In genomic region chr3:51390186-51390585, GRCh38 we compare ENCODE assay signal across 8 cellular contexts. TPM values are rescaled to one million over a fixed set of nuclear protein-coding genes. Genes with fewer than 3 reads are reported as not detected.
DNase-seq lines count a peak whose midpoint lies in the region; ATAC-seq lines count a peak whose summit lies in the region.

No MANE protein-coding gene starts in this region.

- H3K4me1 Mint-ChIP-seq in activated CD8-positive, alpha-beta memory T cell treated with anti-CD3 and anti-CD28 coated beads, Interleukin-2, amount 10 ng/mL, durations not matched to agents 7 days and 5 days, result peaks cover 80% of the 10 kb centered on the region
- peaks cover 46% of the 10 kb centered on the region for H3K4me1 Mint-ChIP-seq in activated naive CD8-positive, alpha-beta T cell treated with anti-CD3 and anti-CD28 coated beads, Interleukin-2, amount 10 ng/mL, durations not matched to agents 7 days and 5 days
- H3K4me1 Mint-ChIP-seq in memory B cell, result peaks cover 38% of the 10 kb centered on the region

- peaks cover 52% of the 10 kb centered on the region for H3K36me3 Mint-ChIP-seq in activated CD8-positive, alpha-beta memory T cell treated with anti-CD3 and anti-CD28 coated beads, Interleukin-2, amount 10 ng/mL, durations not matched to agents 7 days and 5 days
- H3K36me3 Mint-ChIP-seq in activated naive CD8-positive, alpha-beta T cell treated with anti-CD3 and anti-CD28 coated beads, Interleukin-2, amount 10 ng/mL, durations not matched to agents 7 days and 5 days, result peaks cover 29% of the 10 kb centered on the region
- peaks cover 18% of the 10 kb centered on the region for H3K36me3 Mint-ChIP-seq in memory B cell

- H3K27ac Mint-ChIP-seq in activated CD8-positive, alpha-beta memory T cell treated with anti-CD3 and anti-CD28 coated beads, Interleukin-2, amount 10 ng/mL, durations not matched to agents 7 days and 5 days, result peak overlapping the region; percentile 75
- peak overlapping the region; percentile 69 for H3K27ac Mint-ChIP-seq in activated naive CD8-positive, alpha-beta T cell treated with anti-CD3 and anti-CD28 coated beads, Interleukin-2, amount 10 ng/mL, durations not matched to agents 7 days and 5 days
- H3K27ac Mint-ChIP-seq in memory B cell, result peak overlapping the region; percentile 77

- H3K9me3 Mint-ChIP-seq in activated CD8-positive, alpha-beta memory T cell treated with anti-CD3 and anti-CD28 coated beads, Interleukin-2, amount 10 ng/mL, durations not matched to agents 7 days and 5 days (ENCODE audit: low read depth), result no peaks in the 10 kb centered on the region
- no peaks in the 10 kb centered on the region for H3K9me3 Mint-ChIP-seq in activated naive CD8-positive, alpha-beta T cell treated with anti-CD3 and anti-CD28 coated beads, Interleukin-2, amount 10 ng/mL, durations not matched to agents 7 days and 5 days
- no peaks in the 10 kb centered on the region for H3K9me3 Mint-ChIP-seq in memory B cell

- CTCF ChIA-PET in activated CD8-positive, alpha-beta memory T cell treated with anti-CD3 and anti-CD28 coated beads, Interleukin-2, amount 10 ng/mL, durations not matched to agents 7 days and 5 days (lab: Charles Lee), result interaction anchor here (0.8 to 4.4 kb wide), 27 partner anchors 10 to 823 kb away, joined by 3 to 39 read pairs (median 4); partner anchors contain the start of genes ABHD14B, C3orf18, DCAF1 and DUSP7

- no peak overlapping the region for H3K4me3 Mint-ChIP-seq in activated CD8-positive, alpha-beta memory T cell treated with anti-CD3 and anti-CD28 coated beads, Interleukin-2, amount 10 ng/mL, durations not matched to agents 7 days and 5 days
- H3K4me3 Mint-ChIP-seq in activated naive CD8-positive, alpha-beta T cell treated with anti-CD3 and anti-CD28 coated beads, Interleukin-2, amount 10 ng/mL, durations not matched to agents 7 days and 5 days, result no peak overlapping the region
- peak overlapping the region; percentile 68 for H3K4me3 Mint-ChIP-seq in memory B cell

- POLR2A ChIA-PET in activated naive CD8-positive, alpha-beta T cell treated with anti-CD3 and anti-CD28 coated beads, Interleukin-2, amount 10 ng/mL, durations not matched to agents 7 days and 5 days (lab: Charles Lee), result interaction anchor here (1.0 to 1.6 kb wide), 2 partner anchors 280 to 294 kb away, joined by 3 to 5 read pairs; no protein-coding TSS in a partner anchor

- peak overlapping the region; percentile 58 for H3K27ac ChIP-seq in temporal lobe (ENCODE audit: low read depth, low read length)

- H3K27me3 Mint-ChIP-seq in activated CD8-positive, alpha-beta memory T cell treated with anti-CD3 and anti-CD28 coated beads, Interleukin-2, amount 10 ng/mL, durations not matched to agents 7 days and 5 days, result no peaks in the 10 kb centered on the region
- H3K27me3 Mint-ChIP-seq in activated naive CD8-positive, alpha-beta T cell treated with anti-CD3 and anti-CD28 coated beads, Interleukin-2, amount 10 ng/mL, durations not matched to agents 7 days and 5 days, result no peaks in the 10 kb centered on the region
- H3K27me3 Mint-ChIP-seq in memory B cell, result no peaks in the 10 kb centered on the region

- in situ Hi-C loops in G401 (cut with HindIII; ENCODE audit: low sequenced_read_pairs), result loop anchor here (25.0 kb wide), 1 partner anchor 778 kb away; the partner anchor contains the start of genes CISH and MAPKAPK3

- DNase-seq in activated CD8-positive, alpha-beta memory T cell treated with anti-CD3 and anti-CD28 coated beads, Interleukin-2, amount 10 ng/mL, durations not matched to agents 7 days and 5 days, result no peak
- DNase-seq in activated CD8-positive, alpha-beta memory T cell treated with anti-CD3 and anti-CD28 coated beads, Interleukin-2, amount 50 U/mL, for 4 hours, result no peak
- DNase-seq in activated naive CD8-positive, alpha-beta T cell treated with anti-CD3 and anti-CD28 coated beads, Interleukin-2, amount 10 ng/mL, durations not matched to agents 7 days and 5 days, result peak; percentile 31
- DNase-seq in memory B cell (ENCODE audit: low spot score in 2 of 2) (no peak), G401 (ENCODE audit: low spot score) (no peak)
- DNase-seq in stimulated activated CD4-positive, alpha-beta T cell treated with anti-CD3 and anti-CD28 coated beads, Interleukin-1b, Interleukin-23, amount 100 ng/mL, for 48 hours, result no peak

- ATAC-seq in activated CD8-positive, alpha-beta memory T cell treated with anti-CD3 and anti-CD28 coated beads, Interleukin-2, amount 10 ng/mL, durations not matched to agents 7 days and 5 days, result no peak
- ATAC-seq in activated naive CD8-positive, alpha-beta T cell treated with anti-CD3 and anti-CD28 coated beads, Interleukin-2, amount 10 ng/mL, durations not matched to agents 7 days and 5 days (ENCODE audit: low read depth), result no peak
- ATAC-seq in memory B cell (ENCODE audit: low read depth) (no peak), GM18907 (IDR thresholded peaks at IDR 0.05; ENCODE audit: unreplicated experiment) (no peak)

RNA-seq across cellular contexts. Expression of gene RBM15B, which starts 0.9 kb away (rescaled TPM):
- 10 to 100 TPM; 28.7 to 36.1 TPM for total RNA-seq in activated CD8-positive, alpha-beta memory T cell treated with anti-CD3 and anti-CD28 coated beads, Interleukin-2, amount 10 ng/mL, durations not matched to agents 7 days and 5 days
- total RNA-seq in activated naive CD8-positive, alpha-beta T cell treated with anti-CD3 and anti-CD28 coated beads, Interleukin-2, amount 10 ng/mL, durations not matched to agents 7 days and 5 days, result 10 to 100 TPM; 30.5 to 32.6 TPM
- total RNA-seq in temporal lobe, result 24.8 TPM
- total RNA-seq in G401 (2014; rRNA removed; shearing (Covaris generic)), result 48.4 and 52.6 TPM in 2 replicates

RNA-seq across cellular contexts. Expression of gene MANF, which starts 5.1 kb away (rescaled TPM):
- 100 to 1,000 TPM; 140 to 182 TPM for total RNA-seq in activated CD8-positive, alpha-beta memory T cell treated with anti-CD3 and anti-CD28 coated beads, Interleukin-2, amount 10 ng/mL, durations not matched to agents 7 days and 5 days
- 10 to 100 TPM; 86.2 to 88.2 TPM for total RNA-seq in activated naive CD8-positive, alpha-beta T cell treated with anti-CD3 and anti-CD28 coated beads, Interleukin-2, amount 10 ng/mL, durations not matched to agents 7 days and 5 days
- 16.5 TPM for total RNA-seq in temporal lobe
- 112 and 162 TPM in 2 replicates for total RNA-seq in G401 (2014; rRNA removed; shearing (Covaris generic))
